9 cellular contexts compared by ENCODE assay signal in the genomic region with DNA sequence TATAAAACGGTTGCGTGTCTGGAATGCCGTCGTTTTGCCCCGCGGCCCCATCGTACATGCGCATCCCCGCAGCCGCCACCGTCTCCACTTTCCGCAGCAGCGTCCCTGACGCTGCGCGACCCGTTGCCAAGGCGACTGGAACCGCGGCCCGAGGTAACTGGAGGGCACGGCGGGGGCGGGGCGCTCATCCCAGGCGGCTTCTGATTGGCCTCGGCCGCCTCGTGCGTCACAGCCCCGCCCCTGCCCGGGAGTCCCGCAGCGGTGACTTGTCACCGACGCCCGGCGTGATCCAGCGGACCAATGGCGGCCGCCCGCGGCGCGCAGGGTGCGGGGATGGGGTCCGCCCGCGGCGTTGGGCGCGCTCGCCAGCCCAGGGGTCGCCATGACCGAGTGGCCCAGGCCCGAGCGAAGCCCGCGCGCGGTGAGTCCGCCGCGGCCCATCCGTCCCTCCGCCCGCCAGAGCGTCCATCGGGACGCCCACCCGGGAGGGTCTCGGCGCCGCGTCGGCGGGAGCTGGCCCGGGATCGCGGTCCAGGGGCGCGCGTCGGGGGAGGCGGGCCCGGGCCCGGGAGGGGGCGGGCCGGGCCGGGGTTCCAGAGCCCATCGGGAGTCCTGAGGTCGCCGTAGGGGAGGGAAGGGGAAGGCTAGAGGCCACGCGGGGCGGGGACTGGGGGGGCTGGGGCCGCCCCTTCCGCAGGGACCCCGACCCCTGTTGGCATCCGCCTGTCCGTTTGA. TPM values are rescaled to one million over a fixed set of nuclear protein-coding genes. Genes with fewer than 3 reads are reported as not detected.
DNase-seq lines count a peak whose midpoint lies in the region; ATAC-seq and TF ChIP-seq lines count a peak whose summit lies in the region.
"Had no signal": no experiment of that assay in that cellular context is flagged by ENCODE, and none has a peak within 500 bp of the region (broad histone marks: within the 10 kb centered on the region; RNA-seq: fewer than 3 reads in every experiment).

A gene with protein sequence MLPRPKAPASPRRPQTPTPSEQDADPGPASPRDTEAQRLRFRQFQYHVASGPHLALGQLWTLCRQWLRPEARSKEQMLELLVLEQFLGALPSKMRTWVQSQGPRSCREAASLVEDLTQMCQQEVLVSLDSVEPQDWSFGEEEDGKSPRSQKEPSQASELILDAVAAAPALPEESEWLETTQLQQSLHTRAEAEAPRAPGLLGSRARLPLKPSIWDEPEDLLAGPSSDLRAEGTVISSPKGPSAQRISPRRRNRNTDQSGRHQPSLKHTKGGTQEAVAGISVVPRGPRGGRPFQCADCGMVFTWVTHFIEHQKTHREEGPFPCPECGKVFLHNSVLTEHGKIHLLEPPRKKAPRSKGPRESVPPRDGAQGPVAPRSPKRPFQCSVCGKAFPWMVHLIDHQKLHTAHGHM (plus strand): TSS at position 285 of the 735 bp plus-strand sequence. CDS start 3,812 bp downstream, outside the sequence.

- no peak within 1 kb of the TSS for H3K4me3 Mint-ChIP-seq in T-helper 2 cell treated with Interferon-gamma antibody and Interleukin-4, amounts not matched to agents 5 μg/mL and 100 μg/mL, for 36 hours

- 0 to 1% (median 1%) methylated on average over 4 to 101 of the region's 101 CpGs for WGBS in heart left ventricle, 4 donors
- 0 to 2% (median 0%) methylated on average over 36 to 101 of the region's 101 CpGs for WGBS in ovary, 3 donors

- H3K27ac ChIP-seq in heart left ventricle (peak within 1 kb of the TSS in 3 of 12 donors; percentile 29 to 57 (median 45)), ovary (no peak within 1 kb of the TSS)
- H3K27ac ChIP-seq: C4-2B had no signal

- no peak for TF ChIP-seq CTCF in heart left ventricle (IDR thresholded peaks at IDR 0.05)
- no peak for TF ChIP-seq CTCF in ovary (IDR thresholded peaks at IDR 0.05)

- no peaks in the 10 kb centered on the region for H3K4me1 Mint-ChIP-seq in T-helper 2 cell treated with Interferon-gamma antibody and Interleukin-4, amounts not matched to agents 5 μg/mL and 100 μg/mL, for 36 hours (ENCODE audit: low read depth)

- peaks cover 11% of the 10 kb centered on the region for H3K36me3 Mint-ChIP-seq in T-helper 2 cell treated with Interferon-gamma antibody and Interleukin-4, amounts not matched to agents 5 μg/mL and 100 μg/mL, for 36 hours (ENCODE audit: low read depth)
- peaks cover 40 to 42% of the 10 kb centered on the region in 2 donors for H3K36me3 Mint-ChIP-seq in activated naive CD4-positive, alpha-beta T cell treated with anti-CD3 and anti-CD28 coated beads, Interleukin-2, amount 50 U/mL, for 72 hours

- no peak for TF ChIP-seq EP300 in ovary (IDR thresholded peaks at IDR 0.05)

- H3K27me3 Mint-ChIP-seq in T-helper 2 cell treated with Interferon-gamma antibody and Interleukin-4, amounts not matched to agents 5 μg/mL and 100 μg/mL, for 36 hours (ENCODE audit: low read depth): peaks cover 2% of the 10 kb centered on the region

- peaks cover 31% of the 10 kb centered on the region for H3K9me3 Mint-ChIP-seq in T-helper 2 cell treated with Interferon-gamma antibody and Interleukin-4, amounts not matched to agents 5 μg/mL and 100 μg/mL, for 36 hours
- peaks cover 35% of the 10 kb centered on the region in 2 donors for H3K9me3 Mint-ChIP-seq in activated naive CD4-positive, alpha-beta T cell treated with anti-CD3 and anti-CD28 coated beads, Interleukin-2, amount 50 U/mL, for 72 hours

- DNase-seq in T-helper 2 cell treated with Interferon-gamma antibody and Interleukin-4, amounts not matched to agents 5 μg/mL and 100 μg/mL, for 36 hours (ENCODE audit: low spot score): no peak
- DNase-seq in T-helper 2 cell (no peak), heart left ventricle (peak; percentile 93 to 96 (median 95)), ovary (peak; percentile 53 to 86 (median 82)), GF-D8 (lab: John Stamatoyannopoulos, UW) (no peak), NCI-H526 treated with DMSO at 0.1 percent for 48 hours (lab: John Stamatoyannopoulos, UW) (no peak), HK-2 (ENCODE audit: unreplicated experiment) (no peak)
- DNase-seq in activated naive CD4-positive, alpha-beta T cell treated with anti-CD3 and anti-CD28 coated beads, Interleukin-2, amount 50 U/mL, for 72 hours (ENCODE audit: low spot score in 2 of 2): peak in 1 of 2 donors; percentile 8

- H3K9me3 ChIP-seq in heart left ventricle: peaks cover 0 to 34% (median 0%) of the 10 kb centered on the region in 12 donors
- H3K9me3 ChIP-seq in ovary: no peaks in the 10 kb centered on the region

- H3K27ac Mint-ChIP-seq in T-helper 2 cell treated with Interferon-gamma antibody and Interleukin-4, amounts not matched to agents 5 μg/mL and 100 μg/mL, for 36 hours: peak within 1 kb of the TSS; percentile 62
- no peak within 1 kb of the TSS for H3K27ac Mint-ChIP-seq in activated naive CD4-positive, alpha-beta T cell treated with anti-CD3 and anti-CD28 coated beads, Interleukin-2, amount 50 U/mL, for 72 hours

- H3K4me1 ChIP-seq in heart left ventricle (peaks cover 0 to 16% (median 1%) of the 10 kb centered on the region in 12 donors), ovary (ENCODE audit: insufficient read depth) (no peaks in the 10 kb centered on the region)

- H3K27me3 ChIP-seq in heart left ventricle: peaks cover 0 to 10% (median 0%) of the 10 kb centered on the region in 9 donors
- no peaks in the 10 kb centered on the region for H3K27me3 ChIP-seq in ovary

- peak within 1 kb of the TSS; percentile 38 to 79 (median 54) for H3K4me3 ChIP-seq in heart left ventricle
- H3K4me3 ChIP-seq in ovary: peak within 1 kb of the TSS; percentile 6

- H3K36me3 ChIP-seq in heart left ventricle (no peaks in the 10 kb centered on the region), ovary (no peaks in the 10 kb centered on the region)

- peak in 1 of 2 donors; percentile 52 for TF ChIP-seq POLR2A in heart left ventricle (IDR thresholded peaks at IDR 0.05)
- TF ChIP-seq POLR2A in ovary (IDR thresholded peaks at IDR 0.05): no peak

- peak; percentile 50 to 58 for ATAC-seq in activated naive CD4-positive, alpha-beta T cell treated with anti-CD3 and anti-CD28 coated beads, Interleukin-2, amount 50 U/mL, for 72 hours
- ATAC-seq in heart left ventricle: peak; percentile 97 to 100 (median 99)

- intact Hi-C loops in heart left ventricle (cut with DNase I) (loop anchor here in 1 of 10 donors (10.0 kb wide), 1 partner anchor 61 kb away; the partner anchor contains the start of gene ZSCAN18), ovary (cut with DNase I) (no loop called here)

RNA-seq across cellular contexts. Expression of the gene that starts here (rescaled TPM):
- total RNA-seq in activated naive CD4-positive, alpha-beta T cell treated with anti-CD3 and anti-CD28 coated beads, Interleukin-2, amount 50 U/mL, for 72 hours: not detected
- total RNA-seq in heart left ventricle (not detected), ovary (1 to 10 TPM in 1 of 7 donors, under 1 TPM in 4, not detected in 2; 0.54 to 2.6 (median 0.78) TPM)
- polyA plus RNA-seq in heart left ventricle (under 1 TPM in 1 of 2 donors, not detected in 1; 0.14 TPM), ovary (under 1 TPM in 1 of 2 donors, not detected in 1; 0.38 TPM)

Comparison
In these comparisons a context has a peak if more than half of its experiments do, and no peak if none do; other contexts are left out.
1. Peak in ATAC-seq in activated naive CD4-positive, alpha-beta T cell treated with anti-CD3 and anti-CD28 coated beads, Interleukin-2, amount 50 U/mL, for 72 hours; RNA of the gene not detected or under 1 TPM.
2. Peak in DNase-seq, ATAC-seq and H3K4me3 ChIP-seq in heart left ventricle; RNA of the gene not detected or under 1 TPM.
3. DNase-seq: peak in ovary (5 of 5); none in T-helper 2 cell treated with Interferon-gamma antibody and Interleukin-4, amounts not matched to agents 5 μg/mL and 100 μg/mL, for 36 hours (single experiment), T-helper 2 cell (0 of 5), GF-D8 (single experiment), NCI-H526 treated with DMSO at 0.1 percent for 48 hours (single experiment) and HK-2 (single experiment).